In the genomic region with DNA sequence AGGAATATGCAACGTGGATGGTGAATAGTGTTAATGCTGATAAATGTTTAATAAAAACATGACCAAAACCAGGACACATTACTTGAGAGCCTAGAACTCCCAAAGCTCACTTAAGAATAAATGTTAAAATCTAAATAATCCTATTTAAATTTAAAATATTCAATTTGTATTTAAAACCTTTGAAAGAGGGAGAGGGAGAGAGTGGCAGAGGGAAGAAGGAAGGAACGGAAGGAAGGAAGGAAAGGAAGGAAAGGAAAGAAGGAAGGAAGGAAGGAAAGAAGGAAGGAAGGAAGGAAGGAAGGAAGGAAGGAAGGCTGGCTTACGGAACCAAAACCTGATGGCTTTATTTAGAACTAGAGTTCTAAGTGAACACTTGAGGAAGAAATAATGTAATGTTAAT, we compare ENCODE assay signal across 35 cellular contexts.
"Had no signal": no experiment of that assay in that cellular context is flagged by ENCODE, and none has a peak within 500 bp of the region (broad histone marks: within the 10 kb centered on the region; RNA-seq: fewer than 3 reads in every experiment).

No MANE protein-coding gene starts in this region.

- H3K4me3 ChIP-seq: MG63 had no signal

- DNase-seq: Karpas-422, Kasumi-1, MG63, MM.1S, MV-4-11, NCI-H1048, NCI-H1092, NCI-H1092 treated with DMSO at 0.1 percent for 48 hours, NCI-H1105, NCI-H1105 treated with DMSO at 0.1 percent for 48 hours, NCI-H1417, NCI-H1417 treated with DMSO at 0.1 percent for 48 hours, NCI-H1436, NCI-H1436 treated with DMSO at 0.1 percent for 48 hours, NCI-H146, NCI-H1694, NCI-H1694 treated with DMSO at 0.1 percent for 48 hours, NCI-H187, NCI-H187 treated with DMSO at 0.1 percent for 48 hours, NCI-H1930, NCI-H2029, NCI-H2029 treated with DMSO at 0.1 percent for 48 hours, NCI-H2081, NCI-H2081 treated with DMSO at 0.1 percent for 48 hours, NCI-H2107, NCI-H2171, NCI-H2171 treated with DMSO at 0.1 percent for 48 hours, NCI-H2227 treated with DMSO at 0.1 percent for 48 hours, NCI-H226, NCI-H345, NCI-H446, NCI-H446 treated with DMSO at 0.1 percent for 48 hours, NCI-H510A, NCI-H510A treated with DMSO at 0.1 percent for 48 hours, NCI-H524 had no signal

- H3K36me3 ChIP-seq: MG63 had no signal

- H3K27me3 ChIP-seq: MG63 had no signal
